ENCODE assay signal across 21 cellular contexts in genomic region chr10:114278884-114279191, GRCh38. TPM values are rescaled to one million over a fixed set of nuclear protein-coding genes. Genes with fewer than 3 reads are reported as not detected.
DNase-seq lines count a peak whose midpoint lies in the region; ATAC-seq, FAIRE-seq and TF ChIP-seq lines count a peak whose summit lies in the region.
"Had no signal": no experiment of that assay in that cellular context is flagged by ENCODE, and none has a peak within 500 bp of the region (broad histone marks: within the 10 kb centered on the region; RNA-seq: fewer than 3 reads in every experiment).

No MANE protein-coding gene starts in this region.

- H3K36me3 ChIP-seq in kidney (ENCODE audit: control insufficient read depth in 1 of 2, insufficient read depth in 2 of 2, low read length in 2 of 2) (no peaks in the 10 kb centered on the region), spleen (no peaks in the 10 kb centered on the region), sigmoid colon (no peaks in the 10 kb centered on the region)
- H3K36me3 ChIP-seq in naive thymus-derived CD4-positive, alpha-beta T cell (ENCODE audit: control insufficient read depth in 2 of 3, insufficient read depth in 3 of 3, low read length in 3 of 3), result no peaks in the 10 kb centered on the region

- 82 to 100% (median 87%) methylated on average over 3 to 4 of the region's 4 CpGs for WGBS in spleen, 5 donors
- 86 to 88% methylated on average over 4 of the region's 4 CpGs for WGBS in sigmoid colon, 2 donors

- peak; percentile 8 for ATAC-seq in naive thymus-derived CD4-positive, alpha-beta T cell
- ATAC-seq: HCT116 had no signal

- TF ChIP-seq POLR2A in spleen (IDR thresholded peaks at IDR 0.05), result no peak
- no peak for TF ChIP-seq POLR2A in sigmoid colon (IDR thresholded peaks at IDR 0.05)

- no peak overlapping the region for H3K27ac Mint-ChIP-seq in naive thymus-derived CD4-positive, alpha-beta T cell
- H3K27ac Mint-ChIP-seq: CD4-positive, alpha-beta T cell; HFFc6; IgD-negative memory B cell had no signal

- CTCF ChIA-PET in naive thymus-derived CD4-positive, alpha-beta T cell (lab: Charles Lee), result no interaction called here

- FAIRE-seq in kidney (lab: Jason Lieb, UNC), result no peak
- FAIRE-seq: A204.1, D721Med, G401.6, GM12892, HTR-8/SVneo had no signal

- no peak for TF ChIP-seq CTCF in kidney (IDR thresholded peaks at IDR 0.05; ENCODE audit: borderline replicate concordance, extremely low read depth, insufficient read depth)
- TF ChIP-seq CTCF in spleen (IDR thresholded peaks at IDR 0.05 in 8 of 11, conservative IDR thresholded peaks at IDR 0.05 in 3 of 11), result no peak
- TF ChIP-seq CTCF in sigmoid colon (IDR thresholded peaks at IDR 0.05), result no peak

- H3K4me1 ChIP-seq in kidney (ENCODE audit: control insufficient read depth in 1 of 2, insufficient read depth in 1 of 2, low read depth in 1 of 2, low read length in 2 of 2) (no peaks in the 10 kb centered on the region), spleen (no peaks in the 10 kb centered on the region), sigmoid colon (no peaks in the 10 kb centered on the region)
- no peaks in the 10 kb centered on the region for H3K4me1 ChIP-seq in naive thymus-derived CD4-positive, alpha-beta T cell (ENCODE audit: control insufficient read depth in 2 of 2, insufficient read depth in 2 of 2, low read length in 2 of 2)
- H3K4me1 ChIP-seq: Caco-2 had no signal

- peaks cover 0 to 20% (median 11%) of the 10 kb centered on the region in 5 donors for H3K27me3 Mint-ChIP-seq in naive thymus-derived CD4-positive, alpha-beta T cell

- no peak overlapping the region for H3K4me3 Mint-ChIP-seq in naive thymus-derived CD4-positive, alpha-beta T cell
- H3K4me3 Mint-ChIP-seq: CD4-positive, alpha-beta T cell; HFFc6; IgD-negative memory B cell had no signal

- no peaks in the 10 kb centered on the region for H3K36me3 Mint-ChIP-seq in naive thymus-derived CD4-positive, alpha-beta T cell

- H3K9me3 ChIP-seq in kidney (ENCODE audit: control insufficient read depth in 1 of 2, low read length in 2 of 2) (no peaks in the 10 kb centered on the region), spleen (no peaks in the 10 kb centered on the region), sigmoid colon (no peaks in the 10 kb centered on the region)
- no peaks in the 10 kb centered on the region for H3K9me3 ChIP-seq in naive thymus-derived CD4-positive, alpha-beta T cell (ENCODE audit: control insufficient read depth in 2 of 3, low read length in 3 of 3)
- H3K9me3 ChIP-seq: Caco-2 had no signal

- no peaks in the 10 kb centered on the region for H3K9me3 Mint-ChIP-seq in naive thymus-derived CD4-positive, alpha-beta T cell
- H3K9me3 Mint-ChIP-seq: CD4-positive, alpha-beta T cell; HFFc6; IgD-negative memory B cell had no signal

- no peaks in the 10 kb centered on the region for H3K27me3 ChIP-seq in naive thymus-derived CD4-positive, alpha-beta T cell (ENCODE audit: control insufficient read depth in 2 of 2, insufficient read depth in 2 of 2, low read length in 2 of 2)
- H3K27me3 ChIP-seq in spleen (replicated peaks in 1 of 7), result peaks cover 0 to 13% (median 0%) of the 10 kb centered on the region in 7 donors
- no peaks in the 10 kb centered on the region for H3K27me3 ChIP-seq in sigmoid colon

- DNase-seq in kidney (peak; percentile 44), spleen (peak; percentile 47), GM03348 (ENCODE audit: low spot score) (no peak), hepatic stellate cell (ENCODE audit: low spot score) (no peak), sigmoid colon (no peak)
- DNase-seq in naive thymus-derived CD4-positive, alpha-beta T cell, result no peak
- DNase-seq in effector CD4-positive, alpha-beta T cell, result no peak
- DNase-seq: AML-193; Caco-2; CD4-positive, alpha-beta T cell; GOT3; H7; HFFc6 had no signal

- no peak overlapping the region for H3K4me3 ChIP-seq in kidney (ENCODE audit: low read length in 2 of 2)
- no peak overlapping the region for H3K4me3 ChIP-seq in naive thymus-derived CD4-positive, alpha-beta T cell (ENCODE audit: low read length)
- no peak overlapping the region for H3K4me3 ChIP-seq in spleen
- H3K4me3 ChIP-seq in sigmoid colon, result no peak overlapping the region

- H3K9ac ChIP-seq in kidney (ENCODE audit: low read length in 2 of 2), result no peak overlapping the region

- TF ChIP-seq EP300 in sigmoid colon (IDR thresholded peaks at IDR 0.05), result no peak

- intact Hi-C loops in kidney (cut with DNase I) (no loop called here), spleen (cut with DNase I; ENCODE audit: low total_unique reads) (no loop called here), sigmoid colon (cut with DNase I) (no loop called here)
- intact Hi-C loops in naive thymus-derived CD4-positive, alpha-beta T cell (cut with micrococcal nuclease), result no loop called here

- H3K27ac ChIP-seq in kidney (ENCODE audit: low read depth in 2 of 2, low read length in 2 of 2), result no peak overlapping the region
- no peak overlapping the region for H3K27ac ChIP-seq in naive thymus-derived CD4-positive, alpha-beta T cell (ENCODE audit: low read depth, low read length)
- H3K27ac ChIP-seq in spleen, result no peak overlapping the region
- no peak overlapping the region for H3K27ac ChIP-seq in sigmoid colon
- H3K27ac ChIP-seq: HL-60 had no signal

- POLR2A ChIA-PET in naive thymus-derived CD4-positive, alpha-beta T cell (lab: Charles Lee), result no interaction called here

- H3K4me1 Mint-ChIP-seq in naive thymus-derived CD4-positive, alpha-beta T cell, result no peaks in the 10 kb centered on the region

RNA-seq across cellular contexts. Expression of gene VWA2, which starts 39.8 kb away (rescaled TPM):
- total RNA-seq in kidney (6.5 TPM), spleen (1 to 10 TPM in 4 of 7 donors, under 1 TPM in 2, not detected in 1; 0.46 to 1.9 (median 1.3) TPM), sigmoid colon (under 1 TPM in 2 of 4 donors, not detected in 2; 0.36 to 0.55 TPM)
- polyA plus RNA-seq in kidney (ENCODE audit: insufficient read depth, low read depth, low replicate concordance) (0.17 TPM), spleen (under 1 TPM; 0.02 to 0.22 (median 0.07) TPM), sigmoid colon (1 to 10 TPM in 1 of 3 donors, under 1 TPM in 1, not detected in 1; 0.23 to 1.3 TPM)
- total RNA-seq in naive thymus-derived CD4-positive, alpha-beta T cell, result under 1 TPM in 2 of 5 experiments, not detected in 3; 0.11 to 0.27 TPM
- polyA plus RNA-seq in naive thymus-derived CD4-positive, alpha-beta T cell, result not detected
- total RNA-seq: CD4-positive, alpha-beta T cell had no signal
- polyA plus RNA-seq: IgD-negative memory B cell had no signal

Comparison
In these comparisons a context has a peak if more than half of its experiments do, and no peak if none do; other contexts are left out.
1. DNase-seq: peak in kidney (single experiment) and spleen (single experiment); none in naive thymus-derived CD4-positive, alpha-beta T cell (0 of 9), effector CD4-positive, alpha-beta T cell (single experiment), GM03348 (single experiment), hepatic stellate cell (single experiment) and sigmoid colon (single experiment).